ENCODE assay signal across 8 cellular contexts in genomic region chr10:89207181-89207800, GRCh38. TPM values are rescaled to one million over a fixed set of nuclear protein-coding genes. Genes with fewer than 3 reads are reported as not detected.
A peak's percentile ranks its signal among the peaks of the same experiment; 100 is the strongest.
DNase-seq lines count a peak whose midpoint lies in the region; ATAC-seq and TF ChIP-seq lines count a peak whose summit lies in the region.

A gene with protein sequence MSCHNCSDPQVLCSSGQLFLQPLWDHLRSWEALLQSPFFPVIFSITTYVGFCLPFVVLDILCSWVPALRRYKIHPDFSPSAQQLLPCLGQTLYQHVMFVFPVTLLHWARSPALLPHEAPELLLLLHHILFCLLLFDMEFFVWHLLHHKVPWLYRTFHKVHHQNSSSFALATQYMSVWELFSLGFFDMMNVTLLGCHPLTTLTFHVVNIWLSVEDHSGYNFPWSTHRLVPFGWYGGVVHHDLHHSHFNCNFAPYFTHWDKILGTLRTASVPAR (minus strand): TSS chr10:89207317. CDS start chr10:89207292, 25 bp downstream.

- H3K27ac ChIP-seq in coronary artery (peak within 1 kb of the TSS; percentile 50 to 61), smooth muscle cell (ENCODE audit: low read depth) (no peak within 1 kb of the TSS)

- ATAC-seq in HG03565 (IDR thresholded peaks at IDR 0.05; ENCODE audit: unreplicated experiment): no peak
- no peak for ATAC-seq in GM21390 (IDR thresholded peaks at IDR 0.05; ENCODE audit: unreplicated experiment)

- H3K36me3 ChIP-seq in kidney epithelial cell (ENCODE audit: control insufficient read depth, insufficient read depth, low read length): no peaks in the 10 kb centered on the region
- no peaks in the 10 kb centered on the region for H3K36me3 ChIP-seq in smooth muscle cell (ENCODE audit: low read depth)

- peak within 1 kb of the TSS; percentile 48 for H2AFZ ChIP-seq in smooth muscle cell (ENCODE audit: low read depth)

- H4K20me1 ChIP-seq in smooth muscle cell (ENCODE audit: low read depth): no peaks in the 10 kb centered on the region

- TF ChIP-seq CTCF in coronary artery (IDR thresholded peaks at IDR 0.05) (no peak), kidney epithelial cell (IDR thresholded peaks at IDR 0.05; ENCODE audit: insufficient read depth, low read length, poor library complexity, severe bottlenecking) (no peak), smooth muscle cell (IDR thresholded peaks at IDR 0.05; ENCODE audit: borderline replicate concordance, insufficient read depth, poor library complexity, severe bottlenecking) (no peak)

- peak within 1 kb of the TSS; percentile 76 for H3K4me3 ChIP-seq in coronary artery
- H3K4me3 ChIP-seq in kidney epithelial cell (ENCODE audit: low read depth, low read length): peak within 1 kb of the TSS; percentile 39
- peak within 1 kb of the TSS; percentile 50 for H3K4me3 ChIP-seq in smooth muscle cell

- H3K27me3 ChIP-seq in kidney epithelial cell (ENCODE audit: control insufficient read depth, insufficient read depth, low read length): peaks cover 7% of the 10 kb centered on the region
- peaks cover 94% of the 10 kb centered on the region for H3K27me3 ChIP-seq in smooth muscle cell (ENCODE audit: low read depth)

- DNase-seq in D341Med (ENCODE audit: low spot score) (peak; percentile 23), HT1080 (ENCODE audit: low read depth) (peak; percentile 21), UCSD-AML1 (lab: John Stamatoyannopoulos, UW; ENCODE audit: unreplicated experiment) (peak; percentile 21), coronary artery (ENCODE audit: low spot score) (peak; percentile 86), kidney epithelial cell (ENCODE audit: low read depth) (no peak), smooth muscle cell (lab: John Stamatoyannopoulos, UW; ENCODE audit: unreplicated experiment) (peak; percentile 18)

- 4% methylated on average over 28 of the region's 28 CpGs for WGBS in smooth muscle cell (ENCODE audit: low lambda C conversion rate)

- H3K9ac ChIP-seq in smooth muscle cell (ENCODE audit: low read depth): no peak within 1 kb of the TSS

- no peaks in the 10 kb centered on the region for H3F3A ChIP-seq in smooth muscle cell (ENCODE audit: low read depth)

- H3K79me2 ChIP-seq in smooth muscle cell (ENCODE audit: low read depth): no peaks in the 10 kb centered on the region

- H3K4me1 ChIP-seq in smooth muscle cell (ENCODE audit: low read depth): peaks cover 9% of the 10 kb centered on the region

- no peaks in the 10 kb centered on the region for H3K9me3 ChIP-seq in smooth muscle cell (replicated peaks; ENCODE audit: low read depth)

- H3K4me2 ChIP-seq in smooth muscle cell: peak within 1 kb of the TSS; percentile 80

RNA-seq across cellular contexts. Expression of the gene that starts here (rescaled TPM):
- total RNA-seq in HT1080 (2014; rRNA removed; shearing (Covaris generic)): not detected in 2 replicates
- polyA plus RNA-seq in HT1080 (2015; cell fraction: cytosol; rRNA removed): not detected in 2 replicates
- 0.07 TPM in 1 of 2 replicates, not detected in the other for polyA plus RNA-seq in HT1080 (2015; cell fraction: nucleus; rRNA removed)
- total RNA-seq in kidney epithelial cell (0.29 and 0.34 TPM in 2 replicates), smooth muscle cell (not detected in 2 replicates)
- polyA plus RNA-seq in smooth muscle cell: 0.38 TPM in 1 of 2 replicates, not detected in the other

Comparison
In these comparisons a context has a peak if more than half of its experiments do, and no peak if none do; other contexts are left out.
1. Peak in DNase-seq in HT1080; RNA of the gene not detected or under 1 TPM.
2. Peak in DNase-seq, H3K4me3 ChIP-seq and H3K4me2 ChIP-seq in smooth muscle cell; RNA of the gene not detected or under 1 TPM.